In the genomic region with DNA sequence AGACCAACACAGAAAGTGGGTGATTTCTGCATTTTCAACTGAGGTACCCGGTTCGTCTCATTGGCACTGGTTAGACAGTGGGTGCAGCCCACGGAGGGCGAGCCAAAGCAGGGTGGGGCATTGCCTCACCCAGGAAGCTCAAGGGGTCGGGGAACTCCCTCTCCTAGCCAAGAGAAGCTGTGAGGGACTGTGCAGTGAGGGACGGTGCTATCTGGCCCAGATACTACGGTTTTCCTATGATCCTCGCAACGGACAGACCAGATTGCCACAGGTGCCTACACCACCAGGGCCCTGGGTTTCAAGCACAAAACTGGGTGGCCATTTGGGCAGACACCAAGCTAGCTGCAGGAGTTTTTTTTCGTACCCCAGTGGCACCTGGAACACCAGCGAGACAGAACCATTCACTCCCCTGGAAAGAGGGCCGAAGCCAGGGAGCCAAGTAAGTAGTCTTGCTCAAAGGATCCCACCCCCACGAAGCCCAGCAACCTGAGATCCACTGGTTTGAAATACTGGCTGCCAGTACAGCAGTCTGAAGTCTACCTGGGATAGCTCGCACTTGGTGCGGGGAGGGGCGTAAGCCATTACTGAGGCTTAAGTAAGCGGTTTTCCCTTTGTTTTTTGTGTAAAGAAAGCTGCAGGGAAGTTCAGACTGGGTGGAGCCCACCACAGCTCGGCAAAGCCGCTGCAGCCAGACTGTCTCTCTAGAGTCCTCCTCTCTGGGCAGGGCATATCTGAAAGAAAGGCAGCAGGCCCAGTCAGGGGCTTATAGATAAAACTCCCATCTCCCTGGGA, we compare ENCODE assay signal across 17 cellular contexts.
"Had no signal": no experiment of that assay in that cellular context is flagged by ENCODE, and none has a peak within 500 bp of the region (broad histone marks: within the 10 kb centered on the region; RNA-seq: fewer than 3 reads in every experiment).

No MANE protein-coding gene starts in this region.

- H3K36me3 ChIP-seq: adrenal gland, left ventricle myocardium inferior had no signal

- H3K4me1 ChIP-seq: adrenal gland, body of pancreas, left ventricle myocardium inferior, testis had no signal

- H3K4me3 Mint-ChIP-seq: activated CD4-positive, alpha-beta T cell treated with anti-CD3 and anti-CD28 coated beads, Interleukin-2, amount 10 ng/mL, durations not matched to agents 7 days and 5 days; central memory CD8-positive, alpha-beta T cell; effector memory CD8-positive, alpha-beta T cell; memory B cell; nephron; stimulated activated naive CD8-positive, alpha-beta T cell treated with anti-CD3 and anti-CD28 coated beads, Interleukin-15, amount 100 ng/mL, for 72 hours; T-helper 17 cell had no signal

- H3K27ac Mint-ChIP-seq: activated CD4-positive, alpha-beta T cell treated with anti-CD3 and anti-CD28 coated beads, Interleukin-2, amount 10 ng/mL, durations not matched to agents 7 days and 5 days; effector memory CD8-positive, alpha-beta T cell; memory B cell; nephron; stimulated activated naive CD8-positive, alpha-beta T cell treated with anti-CD3 and anti-CD28 coated beads, Interleukin-15, amount 100 ng/mL, for 72 hours; T-helper 17 cell had no signal

- H3K4me3 ChIP-seq: adrenal gland, body of pancreas, left ventricle myocardium inferior, testis had no signal

- DNase-seq: activated CD4-positive, alpha-beta T cell treated with anti-CD3 and anti-CD28 coated beads, Interleukin-2, amount 10 ng/mL, durations not matched to agents 7 days and 5 days; activated CD4-positive, CD25-positive, alpha-beta regulatory T cell; activated naive CD4-positive, alpha-beta T cell treated with anti-CD3 and anti-CD28 coated beads, Interleukin-2, amount 50 U/mL, for 16 hours; activated T-cell treated with anti-CD3 and anti-CD28 coated beads for 4 hours; adrenal gland; body of pancreas; cortex of kidney; effector memory CD8-positive, alpha-beta T cell; hypothalamus; left ventricle myocardium inferior; stimulated activated CD4-positive, alpha-beta T cell treated with anti-CD3 and anti-CD28 coated beads, Interleukin-4, amount 100 ng/mL, for 24 hours; stimulated activated naive CD8-positive, alpha-beta T cell treated with anti-CD3 and anti-CD28 coated beads, Interleukin-15, amount 100 ng/mL, for 72 hours; T-helper 17 cell; testis had no signal

- H3K27me3 ChIP-seq: adrenal gland, body of pancreas, testis had no signal

- H3K9me3 ChIP-seq: adrenal gland, body of pancreas, left ventricle myocardium inferior, testis had no signal

- H3K36me3 Mint-ChIP-seq: memory B cell had no signal

- H3K4me1 Mint-ChIP-seq: activated CD4-positive, alpha-beta T cell treated with anti-CD3 and anti-CD28 coated beads, Interleukin-2, amount 10 ng/mL, durations not matched to agents 7 days and 5 days; central memory CD8-positive, alpha-beta T cell; memory B cell; stimulated activated naive CD8-positive, alpha-beta T cell treated with anti-CD3 and anti-CD28 coated beads, Interleukin-15, amount 100 ng/mL, for 72 hours had no signal

- H3K9me3 Mint-ChIP-seq: activated CD4-positive, alpha-beta T cell treated with anti-CD3 and anti-CD28 coated beads, Interleukin-2, amount 10 ng/mL, durations not matched to agents 7 days and 5 days; central memory CD8-positive, alpha-beta T cell; effector memory CD8-positive, alpha-beta T cell; memory B cell had no signal

- H3K27ac ChIP-seq: adrenal gland, body of pancreas, left ventricle myocardium inferior, testis had no signal

- ATAC-seq: body of pancreas; effector memory CD8-positive, alpha-beta T cell; stimulated activated naive CD8-positive, alpha-beta T cell treated with anti-CD3 and anti-CD28 coated beads, Interleukin-15, amount 100 ng/mL, for 72 hours; T-helper 17 cell had no signal
